Comparison of ENCODE assay signal across 18 cellular contexts in the genomic region with DNA sequence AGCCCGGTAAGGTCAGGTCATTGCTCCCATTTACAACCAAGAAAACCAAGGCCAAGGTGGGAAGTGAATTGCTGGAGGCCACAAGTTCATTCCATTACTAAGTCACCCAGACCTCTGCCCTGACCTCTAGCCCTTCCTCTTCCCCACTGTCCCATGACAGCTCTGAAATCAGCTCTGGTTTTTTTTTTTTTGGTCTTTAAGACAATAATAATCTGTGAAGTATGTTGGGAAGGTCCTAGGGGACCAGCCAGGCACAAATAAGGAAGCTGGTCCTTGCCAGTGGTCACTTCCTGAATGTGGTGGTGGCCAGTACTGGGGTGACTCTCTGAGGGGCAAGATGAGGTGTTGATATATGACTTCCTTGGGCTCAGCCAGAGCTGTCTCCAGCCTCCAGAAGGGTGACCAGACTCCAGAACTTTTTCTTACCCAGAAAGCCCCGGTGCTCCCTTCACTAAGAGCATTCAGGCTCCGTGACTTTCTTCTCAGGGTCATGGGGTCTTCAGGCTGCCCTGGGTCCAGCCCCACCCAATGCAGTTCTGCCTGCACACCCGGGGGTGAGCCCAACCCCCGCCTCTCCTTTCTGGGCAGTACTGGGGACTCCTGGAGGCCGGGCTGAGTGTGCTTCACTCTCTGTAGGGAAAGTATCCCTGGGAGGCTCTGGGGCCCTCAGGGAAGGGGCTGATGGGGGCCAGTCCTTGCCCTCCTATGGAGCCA.
A peak's percentile ranks its signal among the peaks of the same experiment; 100 is the strongest.
DNase-seq lines count a peak whose midpoint lies in the region; ATAC-seq and TF ChIP-seq lines count a peak whose summit lies in the region.
"Had no signal": no experiment of that assay in that cellular context is flagged by ENCODE, and none has a peak within 500 bp of the region (broad histone marks: within the 10 kb centered on the region; RNA-seq: fewer than 3 reads in every experiment).

No MANE protein-coding gene starts in this region.

- no peaks in the 10 kb centered on the region for H3K27me3 ChIP-seq in testis
- H3K27me3 ChIP-seq: BLaER1 had no signal

- H3K4me1 ChIP-seq in testis: no peaks in the 10 kb centered on the region
- H3K4me1 ChIP-seq: BLaER1 had no signal

- TF ChIP-seq CTCF in fibroblast of mammary gland (conservative IDR thresholded peaks at IDR 0.05; ENCODE audit: control insufficient read depth, insufficient read depth, low read depth, low read length) (no peak), testis (IDR thresholded peaks at IDR 0.05) (no peak)

- no peak overlapping the region for H3K27ac ChIP-seq in testis
- H3K27ac ChIP-seq: BLaER1, HL-60 had no signal

- DNase-seq in CD1c-positive myeloid dendritic cell (ENCODE audit: extremely low spot score) (peak; percentile 19), LHCN-M2 (ENCODE audit: low read depth) (peak; percentile 13), fibroblast of mammary gland (ENCODE audit: low read depth) (peak; percentile 58), testis (peak; percentile 8), NCI-H2171 treated with DMSO at 0.1 percent for 48 hours (lab: John Stamatoyannopoulos, UW) (no peak)
- DNase-seq in activated CD4-positive, alpha-beta T cell treated with anti-CD3 and anti-CD28 coated beads for 1 hour: no peak
- DNase-seq: CD8-positive, alpha-beta memory T cell; GDM1; NCI-H1048; NCI-H1436 treated with DMSO at 0.1 percent for 48 hours; NCI-H748 treated with DMSO at 0.1 percent for 48 hours had no signal

- H3K36me3 ChIP-seq in testis (ENCODE audit: low read depth, missing control alignments): no peaks in the 10 kb centered on the region
- H3K36me3 ChIP-seq: BLaER1 had no signal

- no peak overlapping the region for H3K4me3 ChIP-seq in fibroblast of mammary gland (ENCODE audit: control insufficient read depth, low read depth, low read length)
- H3K4me3 ChIP-seq in testis: no peak overlapping the region
- H3K4me3 ChIP-seq: BLaER1, GM12878, GM23338 had no signal

- intact Hi-C loops in testis (cut with DNase I; ENCODE audit: low total_unique reads): no loop called here

- WGBS in testis, 2 donors: 71 to 81% methylated on average over 2 to 6 of the region's 6 CpGs

- no peak for TF ChIP-seq POLR2A in testis (IDR thresholded peaks at IDR 0.05)

- no peaks in the 10 kb centered on the region for H3K9me3 ChIP-seq in testis

- ATAC-seq in GM19035 (IDR thresholded peaks at IDR 0.05; ENCODE audit: unreplicated experiment): no peak
- ATAC-seq: GM12878, HCT116, PC-3 had no signal

Comparison
In these comparisons a context has a peak if more than half of its experiments do, and no peak if none do; other contexts are left out.
1. DNase-seq: peak in CD1c-positive myeloid dendritic cell (single experiment), LHCN-M2 (single experiment), fibroblast of mammary gland (single experiment) and testis (single experiment); none in NCI-H2171 treated with DMSO at 0.1 percent for 48 hours (single experiment) and activated CD4-positive, alpha-beta T cell treated with anti-CD3 and anti-CD28 coated beads for 1 hour (single experiment).